Comparison of ENCODE assay signal across 29 cellular contexts in the genomic region with DNA sequence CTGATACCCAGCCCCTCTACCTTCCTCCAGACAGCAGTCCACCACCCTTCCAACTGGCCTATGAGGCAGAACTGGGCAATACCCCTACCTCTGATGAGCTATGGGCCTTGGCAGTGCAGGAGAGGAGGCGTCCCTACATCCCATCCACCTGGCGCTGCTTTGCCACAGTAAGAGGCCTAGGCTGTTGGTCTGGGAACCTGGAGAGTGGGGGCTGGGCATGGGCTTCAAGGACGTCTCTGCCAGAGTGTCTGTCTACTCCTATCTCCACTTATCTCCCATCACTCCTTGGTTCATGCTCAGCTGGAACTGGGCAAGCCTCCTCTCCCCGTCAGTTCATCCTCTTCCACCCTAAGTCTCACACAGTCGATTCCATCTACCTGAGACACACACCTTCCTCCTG. TPM values are rescaled to one million over a fixed set of nuclear protein-coding genes. Genes with fewer than 3 reads are reported as not detected.
"Had no signal": no experiment of that assay in that cellular context is flagged by ENCODE, and none has a peak within 500 bp of the region (broad histone marks: within the 10 kb centered on the region; RNA-seq: fewer than 3 reads in every experiment).

No MANE protein-coding gene starts in this region.

- H3K9me3 ChIP-seq: esophagus muscularis mucosa, heart right ventricle, left ventricle myocardium inferior, mucosa of descending colon, neutrophil, ovary, psoas muscle, testis, transverse colon had no signal

- H3K4me3 ChIP-seq: esophagus muscularis mucosa, heart right ventricle, left ventricle myocardium inferior, lung, mucosa of descending colon, ovary, psoas muscle, smooth muscle cell, testis, transverse colon had no signal

- H3K27ac ChIP-seq: esophagus muscularis mucosa, foreskin keratinocyte, heart right ventricle, left ventricle myocardium inferior, neutrophil, ovary, psoas muscle, testis, transverse colon had no signal

- H3K9me3 Mint-ChIP-seq: activated CD4-positive, alpha-beta memory T cell treated with anti-CD3 and anti-CD28 coated beads for 36 hours; activated CD4-positive, alpha-beta T cell treated with anti-CD3 and anti-CD28 coated beads, Interleukin-2, amount 10 ng/mL, durations not matched to agents 24 days and 14 days; activated T-cell treated with anti-CD3 and anti-CD28 coated beads, Interleukin-2, amount 50 U/mL, for 24 hours; endodermal cell; nephron had no signal

- H3K27me3 Mint-ChIP-seq: activated CD4-positive, alpha-beta memory T cell treated with anti-CD3 and anti-CD28 coated beads for 36 hours; activated CD4-positive, alpha-beta T cell treated with anti-CD3 and anti-CD28 coated beads, Interleukin-2, amount 10 ng/mL, durations not matched to agents 24 days and 14 days; activated T-cell treated with anti-CD3 and anti-CD28 coated beads, Interleukin-2, amount 50 U/mL, for 24 hours had no signal

- H3K27me3 ChIP-seq: esophagus muscularis mucosa, foreskin keratinocyte, heart right ventricle, neutrophil, ovary, testis, transverse colon had no signal

- H3K4me2 ChIP-seq: smooth muscle cell had no signal

- H3K27ac Mint-ChIP-seq: activated CD4-positive, alpha-beta memory T cell treated with anti-CD3 and anti-CD28 coated beads for 36 hours; activated CD4-positive, alpha-beta T cell treated with anti-CD3 and anti-CD28 coated beads, Interleukin-2, amount 10 ng/mL, durations not matched to agents 24 days and 14 days; activated T-cell treated with anti-CD3 and anti-CD28 coated beads, Interleukin-2, amount 50 U/mL, for 24 hours; endodermal cell; nephron had no signal

- H3K36me3 Mint-ChIP-seq: activated CD4-positive, alpha-beta memory T cell treated with anti-CD3 and anti-CD28 coated beads for 36 hours had no signal

- H3K4me1 ChIP-seq: esophagus muscularis mucosa, foreskin keratinocyte, heart right ventricle, left ventricle myocardium inferior, transverse colon had no signal

- FAIRE-seq: urothelium cell line had no signal

- DNase-seq: activated CD4-positive, alpha-beta memory T cell treated with anti-CD3 and anti-CD28 coated beads for 36 hours; activated CD4-positive, alpha-beta T cell treated with anti-CD3 and anti-CD28 coated beads, Interleukin-2, amount 10 ng/mL, durations not matched to agents 24 days and 14 days; activated CD4-positive, CD25-positive, alpha-beta regulatory T cell treated with anti-CD3 and anti-CD28 coated beads, Interleukin-2, amount 50 U/mL, for 72 hours; activated CD8-positive, alpha-beta memory T cell treated with anti-CD3 and anti-CD28 coated beads, Interleukin-2, amount 50 U/mL, for 48 hours; activated gamma-delta T cell treated with Interleukin-2 at 50 U/mL for 16 hours; activated naive CD4-positive, alpha-beta T cell treated with anti-CD3 and anti-CD28 coated beads, Interleukin-2, amount 50 U/mL, for 16 hours; activated T-cell treated with anti-CD3 and anti-CD28 coated beads, Interleukin-2, amount 50 U/mL, for 24 hours; amniotic stem cell; caudate nucleus; endodermal cell; foreskin keratinocyte; heart right ventricle; left ventricle myocardium inferior; mesendoderm; mucosa of descending colon; psoas muscle; stimulated activated CD4-positive, alpha-beta T cell treated with anti-CD3 and anti-CD28 coated beads, Interleukin-15, amount 100 ng/mL, for 24 hours; stimulated activated CD4-positive, alpha-beta T cell treated with anti-CD3 and anti-CD28 coated beads, Interleukin-2, amount 100 ng/mL, for 24 hours; stimulated activated naive CD4-positive, alpha-beta T cell; T-helper 2 cell; testis; transverse colon had no signal

- H3K4me3 Mint-ChIP-seq: activated CD4-positive, alpha-beta memory T cell treated with anti-CD3 and anti-CD28 coated beads for 36 hours; activated CD4-positive, alpha-beta T cell treated with anti-CD3 and anti-CD28 coated beads, Interleukin-2, amount 10 ng/mL, durations not matched to agents 24 days and 14 days; activated T-cell treated with anti-CD3 and anti-CD28 coated beads, Interleukin-2, amount 50 U/mL, for 24 hours; endodermal cell; nephron had no signal

- H3K36me3 ChIP-seq: esophagus muscularis mucosa, heart right ventricle, left ventricle myocardium inferior, neutrophil, ovary, transverse colon had no signal

- ATAC-seq: foreskin keratinocyte, heart right ventricle, mucosa of descending colon, psoas muscle had no signal

RNA-seq across cellular contexts. Expression of a gene that starts 6.5 kb away (rescaled TPM):
- total RNA-seq: activated CD4-positive, alpha-beta memory T cell treated with anti-CD3 and anti-CD28 coated beads for 36 hours; foreskin keratinocyte; smooth muscle cell had no signal
- polyA plus RNA-seq: foreskin keratinocyte, heart right ventricle had no signal
